Comparison of ENCODE assay signal across 15 cellular contexts in genomic region chr1:205610036-205610435, GRCh38. TPM values are rescaled to one million over a fixed set of nuclear protein-coding genes. Genes with fewer than 3 reads are reported as not detected.
A peak's percentile ranks its signal among the peaks of the same experiment; 100 is the strongest.
DNase-seq lines count a peak whose midpoint lies in the region; ATAC-seq, FAIRE-seq and TF ChIP-seq lines count a peak whose summit lies in the region.
"Had no signal": no experiment of that assay in that cellular context is flagged by ENCODE, and none has a peak within 500 bp of the region (broad histone marks: within the 10 kb centered on the region; RNA-seq: fewer than 3 reads in every experiment).

No MANE protein-coding gene starts in this region.

- H3K9me1 ChIP-seq in K562 (ENCODE audit: control insufficient read depth, insufficient read depth, low read length), result no peaks in the 10 kb centered on the region

- H3K4me3 ChIP-seq in ACC112 (ENCODE audit: low read depth, low read length) (no peak overlapping the region; the same call in 1 of the 2 replicates), K562 (no peak overlapping the region)
- H3K4me3 ChIP-seq: lung, thyroid gland had no signal

- TF ChIP-seq EP300 in K562 (IDR thresholded peaks at IDR 0.05; ENCODE audit: low read length), result no peak

- H3K4me1 ChIP-seq in ACC112 (ENCODE audit: control insufficient read depth, insufficient read depth, low read length, unreplicated experiment), result peaks cover 17% of the 10 kb centered on the region
- H3K4me1 ChIP-seq in K562 (replicated peaks in 1 of 2; ENCODE audit: control insufficient read depth in 2 of 2, insufficient read depth in 2 of 2, low read length in 2 of 2), result no peaks in the 10 kb centered on the region
- H3K4me1 ChIP-seq: thyroid gland had no signal

- FAIRE-seq in K562 (lab: Jason Lieb, UNC), result no peak

- WGBS in K562 (ENCODE audit: insufficient coverage, low coverage, missing lambda C conversion rate), result 78% methylated on average over 2 of the region's 2 CpGs

- in situ Hi-C loops in K562 (cut with MboI), result no loop called here

- peaks cover 7% of the 10 kb centered on the region for H3K79me2 ChIP-seq in ACC112 (ENCODE audit: control insufficient read depth, insufficient read depth, low read length, unreplicated experiment)
- H3K79me2 ChIP-seq in K562 (ENCODE audit: control insufficient read depth, insufficient read depth, low read length), result peaks cover 11% of the 10 kb centered on the region; the same call in 1 of the 3 replicates

- no peak overlapping the region for H3K9ac ChIP-seq in K562 (ENCODE audit: insufficient read depth in 1 of 2, low read depth in 2 of 2, low read length in 2 of 2)

- peak; percentile 39 for DNase-seq in HCEC 1CT
- no peak for DNase-seq in K562 (ENCODE audit: extremely low read depth in 1 of 4, low spot score in 3 of 4)
- DNase-seq in kidney tubule cell (ENCODE audit: low spot score), result peak; percentile 58
- no peak for DNase-seq in middle frontal gyrus (ENCODE audit: extremely low spot score, low spot score)
- no peak for DNase-seq in OCI-M1 (lab: John Stamatoyannopoulos, UW)
- no peak for DNase-seq in GOT3 (lab: John Stamatoyannopoulos, UW)
- DNase-seq: activated CD4-positive, alpha-beta T cell treated with anti-CD3 and anti-CD28 coated beads, Interleukin-2, amount 10 ng/mL, durations not matched to agents 7 days and 5 days; cortex of kidney; NCI-H1930; NK-92 treated with Interleukin-12 subunit alpha and Interleukin-12 subunit beta, amount 100 ng/mL, for 24 hours; right cardiac atrium; thyroid gland had no signal

- no peak for ATAC-seq in K562
- ATAC-seq in HG02885 (IDR thresholded peaks at IDR 0.05; ENCODE audit: poor library complexity, unreplicated experiment), result no peak

- BruUV-seq in K562 (replicated peaks; lab: Mats Ljungman, UMichigan), result no TSS peak

- H3K27ac ChIP-seq in ACC112 (ENCODE audit: low read depth, low read length) (peak overlapping the region; percentile 53), K562 (ENCODE audit: extremely low read depth, low read depth, low read length) (no peak overlapping the region)
- H3K27ac ChIP-seq: thyroid gland had no signal

- H3K27me3 ChIP-seq in ACC112 (ENCODE audit: insufficient read depth, low read length), result no peaks in the 10 kb centered on the region
- no peaks in the 10 kb centered on the region for H3K27me3 ChIP-seq in K562 (ENCODE audit: control insufficient read depth in 2 of 2, insufficient read depth in 2 of 2, low read length in 2 of 2)
- H3K27me3 ChIP-seq: thyroid gland had no signal

- no peak for TF ChIP-seq CTCF in K562 (IDR thresholded peaks at IDR 0.05 in 2 of 3, conservative IDR thresholded peaks at IDR 0.05 in 1 of 3; ENCODE audit: insufficient read depth in 2 of 3, low read depth in 1 of 3, low read length in 3 of 3)

- CTCF ChIA-PET in K562 (lab: Yijun Ruan, JAX; ENCODE audit: low intra/inter-chr PET ratio), result no interaction called here

- H4K20me1 ChIP-seq in K562 (replicated peaks; ENCODE audit: control insufficient read depth, insufficient read depth, low read length), result no peaks in the 10 kb centered on the region

- no peak for TF ChIP-seq POLR2A in K562 (conservative IDR thresholded peaks at IDR 0.05)

- H3K36me3 ChIP-seq in ACC112 (ENCODE audit: insufficient read depth, low read length) (peaks cover 11% of the 10 kb centered on the region), K562 (ENCODE audit: control insufficient read depth, insufficient read depth, low read length) (peaks cover 68% of the 10 kb centered on the region)

- no peak overlapping the region for H2AFZ ChIP-seq in ACC112 (ENCODE audit: low read length, unreplicated experiment)
- H2AFZ ChIP-seq in K562 (ENCODE audit: low read depth, low read length), result no peak overlapping the region

- H3K9me3 ChIP-seq in K562 (replicated peaks; ENCODE audit: control insufficient read depth, insufficient read depth, low read depth, low read length), result no peaks in the 10 kb centered on the region
- H3K9me3 ChIP-seq: thyroid gland had no signal

- POLR2A ChIA-PET in K562 (lab: Yijun Ruan, JAX), result interaction anchor here (1.4 kb wide), 1 partner anchor 9 kb away, joined by 6 read pairs; no protein-coding TSS in a partner anchor

- intact Hi-C loops in K562 (cut with micrococcal nuclease), result no loop called here

- no peak for TF ChIP-seq RAD21 in K562 (CRISPR knock-in tag; conservative IDR thresholded peaks at IDR 0.05 in 1 of 2, IDR thresholded peaks at IDR 0.05 in 1 of 2)

- H3K4me2 ChIP-seq in K562 (ENCODE audit: insufficient read depth, low read length), result no peak overlapping the region

TF ChIP-seq in K562, 482 proteins besides CTCF, POLR2A, EP300 and RAD21:
- TF ChIP-seq ZFX (CRISPR knock-in tag; IDR thresholded peaks at IDR 0.05) (0 out of 2 replicates have a peak, but pooled peaks have one; percentile 16), NCOA4 (IDR thresholded peaks at IDR 0.05; ENCODE audit: partially characterized antibody) (no peak), GTF2A2 (tag; IDR thresholded peaks at IDR 0.05) (no peak), PTTG1 (tag; IDR thresholded peaks at IDR 0.05; ENCODE audit: low read depth) (no peak), SRSF3 (IDR thresholded peaks at IDR 0.05; ENCODE audit: insufficient read depth, low read length) (no peak), UBTF (IDR thresholded peaks at IDR 0.05; ENCODE audit: borderline replicate concordance in 1 of 2, low read depth in 2 of 2, low read length in 2 of 2) (no peak), HNRNPUL1 (IDR thresholded peaks at IDR 0.05; ENCODE audit: low read length) (no peak), NFATC3 (IDR thresholded peaks at IDR 0.05) (no peak)
- TF ChIP-seq, protein P1, sequence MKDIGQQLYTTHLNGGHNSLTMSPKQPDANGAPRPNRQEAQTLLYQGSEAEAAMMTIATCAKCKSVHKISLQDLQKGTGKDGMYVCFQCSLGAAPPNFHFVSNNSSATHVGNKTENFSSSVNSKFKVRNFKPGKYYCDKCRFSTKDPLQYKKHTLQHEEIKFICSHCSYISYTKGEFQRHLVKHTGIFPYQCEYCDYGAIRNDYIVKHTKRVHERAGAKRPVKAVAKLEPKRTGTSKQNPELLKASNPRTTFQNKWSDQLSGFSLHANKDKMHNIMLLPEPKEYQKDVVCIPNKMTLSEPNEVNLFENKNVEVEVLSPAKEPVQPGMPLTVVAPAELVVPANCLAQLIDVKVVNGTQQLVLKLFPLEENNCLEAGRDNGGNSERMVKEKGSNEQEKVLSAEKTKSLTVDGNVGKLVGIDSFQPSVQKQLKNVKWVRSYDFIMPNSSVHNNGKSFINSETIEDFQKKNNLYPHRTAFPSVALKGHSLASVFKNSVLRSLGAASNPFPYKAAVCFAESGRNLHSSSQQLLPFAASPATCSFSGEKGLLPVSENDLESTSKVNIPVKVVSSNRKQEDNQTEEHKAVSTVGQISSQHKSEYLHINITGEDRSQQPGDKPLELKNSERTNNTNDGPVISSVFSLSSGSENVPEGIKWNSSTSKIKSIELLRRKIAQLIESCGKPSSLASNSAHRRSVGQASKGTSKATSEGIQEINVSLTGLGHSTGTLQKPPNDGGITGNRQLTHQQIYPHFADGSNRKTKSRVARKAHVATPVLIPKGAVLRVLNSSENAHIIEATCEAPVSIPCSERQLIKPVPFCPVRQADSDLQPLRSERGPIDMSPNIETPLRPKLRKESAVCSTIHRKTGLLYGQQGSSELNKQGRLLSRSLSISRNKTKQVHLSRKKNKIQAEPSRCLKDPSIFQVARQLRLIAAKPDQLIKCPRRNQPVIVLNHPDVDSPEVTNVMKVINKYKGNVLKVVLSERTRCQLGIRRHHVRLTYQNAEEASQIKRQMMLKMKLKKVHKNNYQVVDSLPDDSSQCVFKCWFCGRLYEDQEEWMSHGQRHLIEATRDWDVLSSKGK (CRISPR knock-in tag; IDR thresholded peaks at IDR 0.05), result no peak

RNA-seq across cellular contexts. Expression of gene ELK4, which starts 21.8 kb away (rescaled TPM):
- 16.6 and 43.3 TPM in 2 replicates for total RNA-seq in K562 (2011; cell fraction: chromatin; rRNA removed; ENCODE audit: low replicate concordance)
- 7.7 and 10.5 TPM in 2 replicates for total RNA-seq in K562 (2011; cell fraction: nucleolus; rRNA removed)
- 22.9 and 45.5 TPM in 2 replicates for total RNA-seq in K562 (2011; cell fraction: nucleoplasm; rRNA removed)
- total RNA-seq in K562 (2014; rRNA removed) (4.2 and 7.4 TPM in 2 replicates), K562 (2014; rRNA removed; fragmentation: Illumina TruSeq; extraction: Trizol) (15.3 and 18.5 TPM in 2 replicates), K562 (2015; rRNA removed; fragmentation: Illumina TruSeq; extraction: Trizol) (12.4 and 13.8 TPM in 2 replicates), K562 (2021) (21.7 and 22.2 TPM in 2 replicates)
- polyA plus RNA-seq in K562 (2011; rRNA removed) (9.2 and 12.9 TPM in 2 replicates), K562 (2014; fragmentation: Illumina TruSeq; extraction: Trizol) (8.9 and 12.9 TPM in 2 replicates), K562 (2014; fragmentation: Nextera tagmentation; extraction: Ambion mirVana) (1 to 10 TPM; 2.0 to 3.1 TPM), K562 (2014; rRNA removed) (7.0 and 7.3 TPM in 2 replicates)
- 2.3 and 6.5 TPM in 2 replicates for polyA plus RNA-seq in K562 (2011; cell fraction: cytosol; rRNA removed)
- 15.1 and 25.1 TPM in 2 replicates for polyA plus RNA-seq in K562 (2011; cell fraction: nucleus; rRNA removed)
- 5.2 and 7.9 TPM in 2 replicates for polyA plus RNA-seq in K562 (2012)
- 9.9 and 16.0 TPM in 2 replicates for polyA minus RNA-seq in K562 (2011; rRNA and poly(A)+ RNA removed)
- polyA minus RNA-seq in K562 (2011; cell fraction: cytosol; rRNA and poly(A)+ RNA removed), result 5.3 and 11.2 TPM in 2 replicates
- 7.0 and 15.4 TPM in 2 replicates for polyA minus RNA-seq in K562 (2011; cell fraction: nucleus; rRNA and poly(A)+ RNA removed)

Comparison
In these comparisons a context has a peak if more than half of its experiments do, and no peak if none do; other contexts are left out.
1. DNase-seq: peak in HCEC 1CT (single experiment) and kidney tubule cell (single experiment); none in K562 (0 of 4), middle frontal gyrus (single experiment), OCI-M1 (single experiment) and GOT3 (single experiment).